Comparison of ENCODE assay signal across 16 cellular contexts in the genomic region with DNA sequence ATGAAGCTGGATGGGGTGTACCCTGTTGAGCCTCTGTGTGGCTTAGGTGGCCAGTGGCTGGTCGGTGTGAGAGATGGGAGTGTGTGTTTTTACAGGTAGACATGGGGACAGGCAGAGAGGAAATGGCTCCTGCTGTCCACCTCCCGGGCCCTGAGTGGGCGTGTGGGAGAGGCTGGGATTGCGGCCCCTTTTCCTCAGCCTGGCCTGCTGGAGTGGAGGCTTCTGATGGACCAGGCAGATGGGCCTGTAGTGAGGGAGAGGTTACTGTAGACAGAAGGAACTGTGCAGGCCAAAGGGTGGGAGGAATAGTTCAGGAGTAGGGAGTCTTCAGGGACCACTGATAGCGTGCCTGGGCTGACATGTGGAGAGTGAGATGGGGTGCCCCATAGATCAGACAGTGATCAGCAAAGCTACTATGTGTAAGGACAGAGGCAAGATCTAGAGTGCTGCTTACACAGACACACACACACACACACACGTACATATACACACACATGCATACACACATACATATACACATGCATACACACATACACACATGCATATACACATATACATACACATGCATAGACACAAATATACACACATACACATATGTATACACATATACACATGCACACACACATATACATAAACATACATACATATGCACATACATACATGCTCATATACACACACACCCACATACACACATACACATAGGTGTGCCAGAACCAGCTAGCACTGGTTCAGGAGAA.
"Had no signal": no experiment of that assay in that cellular context is flagged by ENCODE, and none has a peak within 500 bp of the region (broad histone marks: within the 10 kb centered on the region; RNA-seq: fewer than 3 reads in every experiment).

No MANE protein-coding gene starts in this region.

- H3K4me1 ChIP-seq: suprapubic skin had no signal

- H3K4me3 Mint-ChIP-seq: activated B cell treated with CpG ODN at 0.5 μM for 24 hours; activated CD4-positive, alpha-beta T cell treated with anti-CD3 and anti-CD28 coated beads, Interleukin-2, amount 10 ng/mL, durations not matched to agents 24 days and 14 days; activated CD8-positive, alpha-beta T cell treated with anti-CD3 and anti-CD28 coated beads for 36 hours; activated T-cell treated with anti-CD3 and anti-CD28 coated beads, Interleukin-2, amount 50 U/mL, for 4 hours; naive thymus-derived CD4-positive, alpha-beta T cell; stimulated activated naive CD8-positive, alpha-beta T cell treated with anti-CD3 and anti-CD28 coated beads, Interleukin-15, Interleukin-2, amounts not matched to agents 100 ng/mL and 50 ng/mL, for 24 hours; T-cell had no signal

- H3K36me3 ChIP-seq: brain microvascular endothelial cell, heart right ventricle, suprapubic skin had no signal

- H3K4me1 Mint-ChIP-seq: activated CD4-positive, alpha-beta T cell treated with anti-CD3 and anti-CD28 coated beads, Interleukin-2, amount 10 ng/mL, durations not matched to agents 24 days and 14 days had no signal

- ATAC-seq: activated CD8-positive, alpha-beta T cell treated with anti-CD3 and anti-CD28 coated beads for 36 hours; activated T-cell treated with anti-CD3 and anti-CD28 coated beads, Interleukin-2, amount 50 U/mL, for 4 hours; heart right ventricle; naive thymus-derived CD4-positive, alpha-beta T cell; SK-N-SH treated with all-trans-retinoic acid at 6 μM for 48 hours; T-cell had no signal

- H3K27me3 ChIP-seq: brain microvascular endothelial cell, suprapubic skin had no signal

- H3K27ac Mint-ChIP-seq: activated B cell treated with CpG ODN at 0.5 μM for 24 hours; activated CD8-positive, alpha-beta T cell treated with anti-CD3 and anti-CD28 coated beads for 36 hours; stimulated activated naive CD8-positive, alpha-beta T cell treated with anti-CD3 and anti-CD28 coated beads, Interleukin-15, Interleukin-2, amounts not matched to agents 100 ng/mL and 50 ng/mL, for 24 hours; T-cell had no signal

- H3K27me3 Mint-ChIP-seq: activated CD4-positive, alpha-beta T cell treated with anti-CD3 and anti-CD28 coated beads, Interleukin-2, amount 10 ng/mL, durations not matched to agents 24 days and 14 days; activated CD8-positive, alpha-beta T cell treated with anti-CD3 and anti-CD28 coated beads for 36 hours; stimulated activated naive CD8-positive, alpha-beta T cell treated with anti-CD3 and anti-CD28 coated beads, Interleukin-15, Interleukin-2, amounts not matched to agents 100 ng/mL and 50 ng/mL, for 24 hours; T-cell had no signal

- H3K27ac ChIP-seq: brain microvascular endothelial cell, heart right ventricle, suprapubic skin had no signal

- DNase-seq: activated CD4-positive, alpha-beta T cell treated with anti-CD3 and anti-CD28 coated beads, Interleukin-2, amount 10 ng/mL, durations not matched to agents 24 days and 14 days; activated CD8-positive, alpha-beta T cell treated with anti-CD3 and anti-CD28 coated beads for 36 hours; activated effector memory CD4-positive, alpha-beta T cell treated with Interleukin-2 at 50 U/mL for 16 hours; activated naive CD4-positive, alpha-beta T cell treated with anti-CD3 and anti-CD28 coated beads, Interleukin-2, amount 50 U/mL, for 16 hours; activated T-cell treated with anti-CD3 and anti-CD28 coated beads, Interleukin-2, amount 50 U/mL, for 4 hours; brain microvascular endothelial cell; effector CD4-positive, alpha-beta T cell; heart right ventricle; mesenchymal stem cell; naive thymus-derived CD4-positive, alpha-beta T cell; trophoblast cell had no signal

- H3K4me3 ChIP-seq: heart right ventricle, suprapubic skin had no signal

- H3K9me3 ChIP-seq: suprapubic skin had no signal
